Comparison of ENCODE assay signal across 13 cellular contexts in genomic region chr3:177547953-177548352, GRCh38.
A peak's percentile ranks its signal among the peaks of the same experiment; 100 is the strongest.
DNase-seq lines count a peak whose midpoint lies in the region; TF ChIP-seq lines count a peak whose summit lies in the region.
"Had no signal": no experiment of that assay in that cellular context is flagged by ENCODE, and none has a peak within 500 bp of the region (broad histone marks: within the 10 kb centered on the region; RNA-seq: fewer than 3 reads in every experiment).

No MANE protein-coding gene starts in this region.

- H3K36me3 Mint-ChIP-seq in activated naive CD4-positive, alpha-beta T cell treated with anti-CD3 and anti-CD28 coated beads, Interleukin-2, amount 10 ng/mL, durations not matched to agents 7 days and 5 days, result peaks cover 7% of the 10 kb centered on the region
- no peaks in the 10 kb centered on the region for H3K36me3 Mint-ChIP-seq in neural crest cell (ENCODE audit: low read depth)
- H3K36me3 Mint-ChIP-seq: CD14-positive monocyte had no signal

- DNase-seq in activated naive CD4-positive, alpha-beta T cell treated with anti-CD3 and anti-CD28 coated beads, Interleukin-2, amount 10 ng/mL, durations not matched to agents 7 days and 5 days, result no peak
- DNase-seq in activated naive CD4-positive, alpha-beta T cell treated with Interleukin-2 at 50 U/mL for 16 hours, result no peak
- no peak for DNase-seq in neural crest cell (ENCODE audit: low read depth, low spot score)
- DNase-seq in OCI-M1 (lab: John Stamatoyannopoulos, UW), result no peak
- DNase-seq in hepatic stellate cell (ENCODE audit: low spot score), result no peak
- DNase-seq: AML-193, Calu3, NCI-H187 treated with DMSO at 0.1 percent for 48 hours, NCI-H526 treated with DMSO at 0.1 percent for 48 hours, SHP77 had no signal

- no peak overlapping the region for H3K4me3 Mint-ChIP-seq in activated naive CD4-positive, alpha-beta T cell treated with anti-CD3 and anti-CD28 coated beads, Interleukin-2, amount 10 ng/mL, durations not matched to agents 7 days and 5 days
- no peak overlapping the region for H3K4me3 Mint-ChIP-seq in neural crest cell
- H3K4me3 Mint-ChIP-seq: CD14-positive monocyte had no signal

- H3K36me3 ChIP-seq in KOPT-K1 (ENCODE audit: insufficient read depth, low read length) (no peaks in the 10 kb centered on the region), thymus (ENCODE audit: control insufficient read depth, insufficient read depth) (no peaks in the 10 kb centered on the region)

- H3K4me3 ChIP-seq in thymus (ENCODE audit: low read length), result no peak overlapping the region

- H3K9me3 Mint-ChIP-seq in activated naive CD4-positive, alpha-beta T cell treated with anti-CD3 and anti-CD28 coated beads, Interleukin-2, amount 10 ng/mL, durations not matched to agents 7 days and 5 days, result peaks cover 4% of the 10 kb centered on the region
- H3K9me3 Mint-ChIP-seq in neural crest cell, result peaks cover 4% of the 10 kb centered on the region
- H3K9me3 Mint-ChIP-seq: CD14-positive monocyte had no signal

- no peaks in the 10 kb centered on the region for H3K9me3 ChIP-seq in KOPT-K1 (ENCODE audit: insufficient read depth, low read length, poor library complexity, severe bottlenecking)
- no peaks in the 10 kb centered on the region for H3K9me3 ChIP-seq in thymus (ENCODE audit: control insufficient read depth)

- TF ChIP-seq CTCF in neural crest cell (conservative IDR thresholded peaks at IDR 0.05), result no peak

- peak overlapping the region; percentile 56 for H3K27ac Mint-ChIP-seq in activated naive CD4-positive, alpha-beta T cell treated with anti-CD3 and anti-CD28 coated beads, Interleukin-2, amount 10 ng/mL, durations not matched to agents 7 days and 5 days
- H3K27ac Mint-ChIP-seq in neural crest cell (ENCODE audit: unreplicated experiment), result peak overlapping the region; percentile 91
- H3K27ac Mint-ChIP-seq: CD14-positive monocyte had no signal

- peaks cover 14% of the 10 kb centered on the region for H3K4me1 ChIP-seq in thymus (ENCODE audit: control insufficient read depth, insufficient read depth, low read length)

- H3K4me1 Mint-ChIP-seq in activated naive CD4-positive, alpha-beta T cell treated with anti-CD3 and anti-CD28 coated beads, Interleukin-2, amount 10 ng/mL, durations not matched to agents 7 days and 5 days, result peaks cover 55% of the 10 kb centered on the region
- H3K4me1 Mint-ChIP-seq in neural crest cell, result peaks cover 40% of the 10 kb centered on the region

- H3K27me3 ChIP-seq in thymus (ENCODE audit: control insufficient read depth, insufficient read depth), result no peaks in the 10 kb centered on the region

- H3K27me3 Mint-ChIP-seq in activated naive CD4-positive, alpha-beta T cell treated with anti-CD3 and anti-CD28 coated beads, Interleukin-2, amount 10 ng/mL, durations not matched to agents 7 days and 5 days, result no peaks in the 10 kb centered on the region
- no peaks in the 10 kb centered on the region for H3K27me3 Mint-ChIP-seq in neural crest cell (ENCODE audit: low read depth)

- CTCF ChIA-PET in activated naive CD4-positive, alpha-beta T cell treated with anti-CD3 and anti-CD28 coated beads, Interleukin-2, amount 10 ng/mL, durations not matched to agents 7 days and 5 days (lab: Charles Lee), result interaction anchor here (1.0 kb wide), 1 partner anchor 11 kb away, joined by 3 read pairs; no protein-coding TSS in a partner anchor

- WGBS in thymus, result 83% methylated on average over 4 of the region's 4 CpGs

- H3K27ac ChIP-seq in KOPT-K1 (ENCODE audit: low read depth, low read length, poor library complexity, severe bottlenecking) (peak overlapping the region; percentile 34), thymus (ENCODE audit: low read depth) (peak overlapping the region; percentile 46)
